Comparison of ENCODE assay signal across 8 cellular contexts in genomic region chr1:2584822-2585317, GRCh38. TPM values are rescaled to one million over a fixed set of nuclear protein-coding genes. Genes with fewer than 3 reads are reported as not detected.
A peak's percentile ranks its signal among the peaks of the same experiment; 100 is the strongest.
DNase-seq lines count a peak whose midpoint lies in the region; ATAC-seq and TF ChIP-seq lines count a peak whose summit lies in the region.

No MANE protein-coding gene starts in this region.

- intact Hi-C loops in stomach (cut with DNase I; ENCODE audit: low total_unique reads) = loop anchor here (10.0 kb wide), 1 partner anchor 60 kb away; no protein-coding TSS in a partner anchor

- H3K27ac Mint-ChIP-seq in activated naive CD8-positive, alpha-beta T cell treated with anti-CD3 and anti-CD28 coated beads for 36 hours = peak overlapping the region; percentile 84

- TF ChIP-seq CTCF in HFF-Myc (IDR thresholded peaks at IDR 0.05; ENCODE audit: low read depth, low read length, missing control alignments) (no peak), kidney epithelial cell (IDR thresholded peaks at IDR 0.05; ENCODE audit: insufficient read depth, low read length, poor library complexity, severe bottlenecking) (no peak), stomach (IDR thresholded peaks at IDR 0.05) (no peak), BE2C (IDR thresholded peaks at IDR 0.05; ENCODE audit: low read depth, low read length) (no peak)

- H3K4me3 Mint-ChIP-seq in activated naive CD8-positive, alpha-beta T cell treated with anti-CD3 and anti-CD28 coated beads for 36 hours = peak overlapping the region; percentile 87

- peaks cover 12% of the 10 kb centered on the region for H3K36me3 Mint-ChIP-seq in activated naive CD8-positive, alpha-beta T cell treated with anti-CD3 and anti-CD28 coated beads for 36 hours

- no peaks in the 10 kb centered on the region for H3K27me3 ChIP-seq in kidney epithelial cell (ENCODE audit: control insufficient read depth, insufficient read depth, low read length)
- no peaks in the 10 kb centered on the region for H3K27me3 ChIP-seq in stomach
- no peaks in the 10 kb centered on the region for H3K27me3 ChIP-seq in BE2C

- peak overlapping the region; percentile 98 to 100 (median 99) for H3K27ac ChIP-seq in stomach

- no peak for ATAC-seq in GM21723 (IDR thresholded peaks at IDR 0.05; ENCODE audit: unreplicated experiment)

- DNase-seq in HFF-Myc (ENCODE audit: extremely low read depth, low read depth) = no peak
- no peak for DNase-seq in activated naive CD8-positive, alpha-beta T cell treated with anti-CD3 and anti-CD28 coated beads for 36 hours
- no peak for DNase-seq in kidney epithelial cell (ENCODE audit: low read depth)
- no peak for DNase-seq in stomach
- no peak for DNase-seq in NCI-H1092 treated with DMSO at 0.1 percent for 48 hours (lab: John Stamatoyannopoulos, UW)
- no peak for DNase-seq in NCI-H1048 (lab: John Stamatoyannopoulos, UW)
- DNase-seq in BE2C = no peak

- WGBS in stomach, 5 donors = 38 to 47% (median 43%) methylated on average over 11 of the region's 11 CpGs

- no peaks in the 10 kb centered on the region for H3K36me3 ChIP-seq in kidney epithelial cell (ENCODE audit: control insufficient read depth, insufficient read depth, low read length)
- peaks cover 0 to 15% (median 9%) of the 10 kb centered on the region in 4 donors for H3K36me3 ChIP-seq in stomach
- H3K36me3 ChIP-seq in BE2C = no peaks in the 10 kb centered on the region

- peaks cover 53% of the 10 kb centered on the region for H3K4me1 Mint-ChIP-seq in activated naive CD8-positive, alpha-beta T cell treated with anti-CD3 and anti-CD28 coated beads for 36 hours

- no peaks in the 10 kb centered on the region for H3K27me3 Mint-ChIP-seq in activated naive CD8-positive, alpha-beta T cell treated with anti-CD3 and anti-CD28 coated beads for 36 hours

- no peak for TF ChIP-seq POLR2A in stomach (IDR thresholded peaks at IDR 0.05)

- H3K4me1 ChIP-seq in stomach (peaks cover 28 to 52% (median 49%) of the 10 kb centered on the region in 4 donors), BE2C (peaks cover 6% of the 10 kb centered on the region)

- TF ChIP-seq EP300 in stomach (IDR thresholded peaks at IDR 0.05) = no peak

- peaks cover 1% of the 10 kb centered on the region for H3K9me3 Mint-ChIP-seq in activated naive CD8-positive, alpha-beta T cell treated with anti-CD3 and anti-CD28 coated beads for 36 hours

- H3K9me3 ChIP-seq in stomach (no peaks in the 10 kb centered on the region), BE2C (no peaks in the 10 kb centered on the region)

- H3K4me3 ChIP-seq in HFF-Myc (replicated peaks; ENCODE audit: low read depth, low read length) (peak overlapping the region; percentile 67), kidney epithelial cell (ENCODE audit: low read depth, low read length) (peak overlapping the region; percentile 72), stomach (peak overlapping the region; percentile 80 to 95 (median 88)), BE2C (ENCODE audit: low read depth, low read length) (no peak overlapping the region)

RNA-seq across cellular contexts. Expression of gene PRXL2B, which starts 1.7 kb away (rescaled TPM):
- total RNA-seq in activated naive CD8-positive, alpha-beta T cell treated with anti-CD3 and anti-CD28 coated beads for 36 hours = 10 to 100 TPM; 42.2 to 43.2 TPM
- total RNA-seq in kidney epithelial cell (42.0 and 46.6 TPM in 2 replicates), stomach (100 to 1,000 TPM in 1 of 5 donors, 10 to 100 TPM in 3, 1 to 10 TPM in 1; 8.5 to 668 (median 21.0) TPM)
- 10 to 100 TPM; 18.9 to 23.8 (median 20.9) TPM for polyA plus RNA-seq in stomach
- polyA plus RNA-seq in BE2C (2012; ENCODE audit: insufficient read depth, insufficient read length, low read depth) = 128 TPM

RNA-seq across cellular contexts. Expression of gene TNFRSF14, which starts 28.7 kb away (rescaled TPM):
- 100 to 1,000 TPM in 1 of 2 experiments, 10 to 100 TPM in 1; 99.6 to 104 TPM for total RNA-seq in activated naive CD8-positive, alpha-beta T cell treated with anti-CD3 and anti-CD28 coated beads for 36 hours
- 14.7 and 16.8 TPM in 2 replicates for total RNA-seq in kidney epithelial cell
- 100 to 1,000 TPM in 3 of 5 donors, 10 to 100 TPM in 2; 33.2 to 413 (median 301) TPM for total RNA-seq in stomach
- 100 to 1,000 TPM in 1 of 3 donors, 10 to 100 TPM in 2; 58.0 to 128 (median 64.8) TPM for polyA plus RNA-seq in stomach
- 29.5 TPM for polyA plus RNA-seq in BE2C (2012; ENCODE audit: insufficient read depth, insufficient read length, low read depth)

RNA-seq across cellular contexts. Expression of gene MMEL1, which starts 47.9 kb away (rescaled TPM):
- 1 to 10 TPM; 1.5 to 1.6 TPM for total RNA-seq in activated naive CD8-positive, alpha-beta T cell treated with anti-CD3 and anti-CD28 coated beads for 36 hours
- total RNA-seq in kidney epithelial cell = 1.9 TPM in 1 of 2 replicates, not detected in the other
- 100 to 1,000 TPM in 1 of 5 donors, 10 to 100 TPM in 1, 1 to 10 TPM in 3; 1.3 to 190 (median 4.5) TPM for total RNA-seq in stomach
- 10 to 100 TPM; 20.5 to 27.3 (median 26.7) TPM for polyA plus RNA-seq in stomach
- polyA plus RNA-seq in BE2C (2012; ENCODE audit: insufficient read depth, insufficient read length, low read depth) = 32.7 TPM

RNA-seq across cellular contexts. Expression of gene HES5, which starts 54.8 kb away (rescaled TPM):
- under 1 TPM in 1 of 2 experiments, not detected in 1; 0.28 TPM for total RNA-seq in activated naive CD8-positive, alpha-beta T cell treated with anti-CD3 and anti-CD28 coated beads for 36 hours
- total RNA-seq in kidney epithelial cell (0.71 TPM in 1 of 2 replicates, not detected in the other), stomach (1 to 10 TPM in 1 of 5 donors, not detected in 4; 9.6 TPM)
- under 1 TPM in 1 of 3 donors, not detected in 2; 0.25 TPM for polyA plus RNA-seq in stomach
- polyA plus RNA-seq in BE2C (2012; ENCODE audit: insufficient read depth, insufficient read length, low read depth) = not detected

RNA-seq across cellular contexts. Expression of gene PANK4, which starts 58.5 kb away (rescaled TPM):
- total RNA-seq in activated naive CD8-positive, alpha-beta T cell treated with anti-CD3 and anti-CD28 coated beads for 36 hours = 10 to 100 TPM; 29.8 to 34.3 TPM
- total RNA-seq in kidney epithelial cell (25.5 and 28.9 TPM in 2 replicates), stomach (10 to 100 TPM in 4 of 5 donors, 1 to 10 TPM in 1; 6.4 to 86.0 (median 27.9) TPM)
- polyA plus RNA-seq in stomach = 10 to 100 TPM in 2 of 3 donors, 1 to 10 TPM in 1; 7.6 to 17.2 (median 15.6) TPM
- 39.2 TPM for polyA plus RNA-seq in BE2C (2012; ENCODE audit: insufficient read depth, insufficient read length, low read depth)
